In the genomic region with DNA sequence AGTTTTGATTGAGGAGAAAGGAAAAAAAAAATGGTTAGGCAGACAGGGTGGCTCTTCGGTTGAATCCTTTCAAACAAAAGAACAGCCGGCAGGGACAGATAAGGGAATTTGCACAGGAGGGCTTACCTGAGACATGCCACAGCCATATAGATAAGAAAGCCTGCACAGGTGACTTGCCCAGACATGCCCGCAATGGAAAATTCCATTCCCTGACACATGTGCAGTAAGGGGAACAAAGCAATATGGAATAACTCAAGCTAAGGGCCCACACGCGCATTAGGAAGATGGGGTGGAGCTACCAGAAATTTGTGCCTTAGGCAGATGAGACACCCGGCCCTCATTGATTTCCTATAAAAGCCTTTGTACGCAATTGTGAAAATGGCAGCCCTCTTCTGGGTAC, we compare ENCODE assay signal across 25 cellular contexts.
DNase-seq lines count a peak whose midpoint lies in the region; ATAC-seq, FAIRE-seq and TF ChIP-seq lines count a peak whose summit lies in the region.
"Had no signal": no experiment of that assay in that cellular context is flagged by ENCODE, and none has a peak within 500 bp of the region (broad histone marks: within the 10 kb centered on the region; RNA-seq: fewer than 3 reads in every experiment).

No MANE protein-coding gene starts in this region.

- TF ChIP-seq CTCF in epithelial cell of esophagus (IDR thresholded peaks at IDR 0.05; ENCODE audit: insufficient read depth, low read depth, low read length, missing control alignments) (no peak), transverse colon (IDR thresholded peaks at IDR 0.05) (no peak)

- H3K4me3 ChIP-seq in epithelial cell of esophagus (ENCODE audit: low read length) (no peak overlapping the region), small intestine (ENCODE audit: low read depth in 1 of 2, low read length in 2 of 2) (no peak overlapping the region), transverse colon (no peak overlapping the region)
- H3K4me3 ChIP-seq: spleen, tibial nerve had no signal

- peaks cover 6% of the 10 kb centered on the region for H3K9me3 Mint-ChIP-seq in activated CD4-positive, alpha-beta T cell treated with anti-CD3 and anti-CD28 coated beads for 36 hours (ENCODE audit: low read depth)

- ATAC-seq in activated CD4-positive, alpha-beta T cell treated with anti-CD3 and anti-CD28 coated beads for 36 hours, result no peak
- no peak for ATAC-seq in HG02588 (IDR thresholded peaks at IDR 0.05; ENCODE audit: unreplicated experiment)
- ATAC-seq: effector memory CD8-positive, alpha-beta T cell; T-helper 17 cell had no signal

- H3K4me3 Mint-ChIP-seq in activated CD4-positive, alpha-beta T cell treated with anti-CD3 and anti-CD28 coated beads for 36 hours, result no peak overlapping the region
- H3K4me3 Mint-ChIP-seq: effector memory CD8-positive, alpha-beta T cell; memory B cell; naive B cell; stimulated activated naive CD8-positive, alpha-beta T cell treated with anti-CD3 and anti-CD28 coated beads, Interleukin-15, Interleukin-2, amounts not matched to agents 100 ng/mL and 50 ng/mL, for 24 hours; T-helper 17 cell had no signal

- H3K36me3 ChIP-seq in small intestine (ENCODE audit: control insufficient read depth in 2 of 2, insufficient read depth in 2 of 2, low read length in 2 of 2) (no peaks in the 10 kb centered on the region), transverse colon (no peaks in the 10 kb centered on the region)
- H3K36me3 ChIP-seq: BE2C, brain microvascular endothelial cell had no signal

- no peaks in the 10 kb centered on the region for H3K4me1 ChIP-seq in small intestine (ENCODE audit: control insufficient read depth in 2 of 2, insufficient read depth in 1 of 2, low read depth in 1 of 2, low read length in 1 of 2)
- H3K4me1 ChIP-seq in transverse colon, result no peaks in the 10 kb centered on the region
- H3K4me1 ChIP-seq: BE2C, spleen, tibial nerve had no signal

- H3K27me3 ChIP-seq in small intestine (ENCODE audit: control insufficient read depth in 2 of 2, insufficient read depth in 2 of 2, low read length in 2 of 2), result no peaks in the 10 kb centered on the region
- no peaks in the 10 kb centered on the region for H3K27me3 ChIP-seq in transverse colon
- H3K27me3 ChIP-seq: brain microvascular endothelial cell, spleen, tibial nerve had no signal

- intact Hi-C loops in activated CD4-positive, alpha-beta T cell treated with anti-CD3 and anti-CD28 coated beads for 36 hours (cut with DNase I, micrococcal nuclease), result loop anchor here in 1 of 2 experiments (10.0 kb wide), 1 partner anchor 519 kb away; no protein-coding TSS in a partner anchor
- intact Hi-C loops in transverse colon (cut with DNase I; ENCODE audit: low total_unique reads), result no loop called here

- POLR2A ChIA-PET in activated CD4-positive, alpha-beta T cell treated with anti-CD3 and anti-CD28 coated beads for 36 hours (lab: Charles Lee), result no interaction called here

- TF ChIP-seq EP300 in transverse colon (IDR thresholded peaks at IDR 0.05; ENCODE audit: low read depth), result no peak

- CTCF ChIA-PET in activated CD4-positive, alpha-beta T cell treated with anti-CD3 and anti-CD28 coated beads for 36 hours (lab: Charles Lee), result interaction anchor here (0.7 kb wide), 1 partner anchor 279 kb away, joined by 3 read pairs; no protein-coding TSS in a partner anchor

- peaks cover 3% of the 10 kb centered on the region for H3K36me3 Mint-ChIP-seq in activated CD4-positive, alpha-beta T cell treated with anti-CD3 and anti-CD28 coated beads for 36 hours (ENCODE audit: low read depth)

- peak overlapping the region; percentile 1 for H3K27ac Mint-ChIP-seq in activated CD4-positive, alpha-beta T cell treated with anti-CD3 and anti-CD28 coated beads for 36 hours
- H3K27ac Mint-ChIP-seq: effector memory CD8-positive, alpha-beta T cell; memory B cell; naive B cell; stimulated activated naive CD8-positive, alpha-beta T cell treated with anti-CD3 and anti-CD28 coated beads, Interleukin-15, Interleukin-2, amounts not matched to agents 100 ng/mL and 50 ng/mL, for 24 hours; T-helper 17 cell had no signal

- H3K9me3 ChIP-seq in small intestine (ENCODE audit: control insufficient read depth, low read depth) (no peaks in the 10 kb centered on the region), transverse colon (no peaks in the 10 kb centered on the region)
- H3K9me3 ChIP-seq: BE2C had no signal

- no peak for FAIRE-seq in small intestine (lab: Jason Lieb, UNC)
- FAIRE-seq: colon had no signal

- 45 to 72% (median 70%) methylated on average over 7 of the region's 7 CpGs for WGBS in small intestine, 3 donors
- WGBS in transverse colon (ENCODE audit: low coverage in 1 of 2), 2 donors, result 77 to 87% methylated on average over 5 to 7 of the region's 7 CpGs

- H3K27me3 Mint-ChIP-seq in activated CD4-positive, alpha-beta T cell treated with anti-CD3 and anti-CD28 coated beads for 36 hours, result peaks cover 2% of the 10 kb centered on the region
- H3K27me3 Mint-ChIP-seq: memory B cell; stimulated activated naive CD8-positive, alpha-beta T cell treated with anti-CD3 and anti-CD28 coated beads, Interleukin-15, Interleukin-2, amounts not matched to agents 100 ng/mL and 50 ng/mL, for 24 hours; T-helper 17 cell had no signal

- TF ChIP-seq POLR2A in transverse colon (IDR thresholded peaks at IDR 0.05), result no peak

- in situ Hi-C loops in KBM-7 (cut with MboI; ENCODE audit: low pct_unique_long_range_greater_than_20kb, low sequenced_read_pairs) (loop anchor here (25.0 kb wide), 1 partner anchor 396 kb away; no protein-coding TSS in a partner anchor), transverse colon (cut with MboI; ENCODE audit: low pct_ligation_motif_present in 1 of 4, low pct_unique_long_range_greater_than_20kb in 1 of 4, low sequenced_read_pairs in 3 of 4) (loop anchor here in 1 of 4 donors (25.0 kb wide), 1 partner anchor 646 kb away; no protein-coding TSS in a partner anchor)

- H3K4me1 Mint-ChIP-seq in activated CD4-positive, alpha-beta T cell treated with anti-CD3 and anti-CD28 coated beads for 36 hours, result no peaks in the 10 kb centered on the region
- H3K4me1 Mint-ChIP-seq: memory B cell, naive B cell, T-helper 17 cell had no signal

- DNase-seq in activated CD4-positive, alpha-beta T cell treated with anti-CD3 and anti-CD28 coated beads for 36 hours, result no peak
- DNase-seq in activated CD4-positive, alpha-beta T cell treated with anti-CD3 and anti-CD28 coated beads for 4 hours, result no peak
- peak; percentile 7 for DNase-seq in KBM-7
- DNase-seq in epithelial cell of esophagus (ENCODE audit: low read depth), result peak; percentile 81
- DNase-seq in small intestine, result peak; percentile 33
- DNase-seq in transverse colon, result no peak
- DNase-seq in stimulated activated CD4-positive, alpha-beta T cell treated with anti-CD3 and anti-CD28 coated beads, Interleukin-4, amount 100 ng/mL, for 4 hours, result no peak
- DNase-seq: activated CD4-positive, alpha-beta T cell treated with anti-CD3 and anti-CD28 coated beads, Interleukin-2, amount 50 U/mL, for 1 hour; activated effector memory CD4-positive, alpha-beta T cell treated with Interleukin-2 at 50 U/mL for 16 hours; BE2C; effector memory CD8-positive, alpha-beta T cell; GOT3; naive B cell; NCI-H187; occipital lobe; spleen; stimulated activated CD4-positive, alpha-beta T cell treated with anti-CD3 and anti-CD28 coated beads, Interleukin-4, amount 100 ng/mL, for 24 hours; T-helper 17 cell had no signal

- H3K27ac ChIP-seq in small intestine (ENCODE audit: low read depth in 1 of 2, low read length in 1 of 2) (no peak overlapping the region), transverse colon (no peak overlapping the region)
- H3K27ac ChIP-seq: brain microvascular endothelial cell, KMS-11, spleen, tibial nerve had no signal

Comparison
In these comparisons a context has a peak if more than half of its experiments do, and no peak if none do; other contexts are left out.
1. DNase-seq: peak in KBM-7 (single experiment), epithelial cell of esophagus (single experiment) and small intestine (single experiment); none in activated CD4-positive, alpha-beta T cell treated with anti-CD3 and anti-CD28 coated beads for 36 hours (single experiment), activated CD4-positive, alpha-beta T cell treated with anti-CD3 and anti-CD28 coated beads for 4 hours (0 of 2), transverse colon (single experiment) and stimulated activated CD4-positive, alpha-beta T cell treated with anti-CD3 and anti-CD28 coated beads, Interleukin-4, amount 100 ng/mL, for 4 hours (0 of 2).